ENCODE assay signal across 15 cellular contexts in genomic region chr4:150515135-150515534, GRCh38.
DNase-seq lines count a peak whose midpoint lies in the region; TF ChIP-seq lines count a peak whose summit lies in the region.
"Had no signal": no experiment of that assay in that cellular context is flagged by ENCODE, and none has a peak within 500 bp of the region (broad histone marks: within the 10 kb centered on the region; RNA-seq: fewer than 3 reads in every experiment).

No MANE protein-coding gene starts in this region.

- peak overlapping the region; percentile 38 for H3K4me3 Mint-ChIP-seq in Calu3 (ENCODE audit: low read depth, unreplicated experiment)
- H3K4me3 Mint-ChIP-seq in endothelial cell (ENCODE audit: unreplicated experiment) = no peak overlapping the region
- H3K4me3 Mint-ChIP-seq: IgD-negative memory B cell had no signal

- CTCF ChIA-PET in Calu3 (lab: Charles Lee) = no interaction called here

- intact Hi-C loops in Calu3 (cut with micrococcal nuclease; ENCODE audit: unreplicated experiment) = loop anchor here (2.0 kb wide), 1 partner anchor 64 kb away; no protein-coding TSS in a partner anchor

- H3K4me3 ChIP-seq in astrocyte of the spinal cord (ENCODE audit: low read depth, low read length) = no peak overlapping the region
- H3K4me3 ChIP-seq: BLaER1 treated with 17β-estradiol and CSF1 and Interleukin-3, amounts not matched to agents 10 nM and 100 nM had no signal

- TF ChIP-seq CTCF in Calu3 (IDR thresholded peaks at IDR 0.05; ENCODE audit: unreplicated experiment) (no peak), astrocyte of the spinal cord (IDR thresholded peaks at IDR 0.05; ENCODE audit: low read depth, low read length) (no peak), endothelial cell (IDR thresholded peaks at IDR 0.05; ENCODE audit: unreplicated experiment) (no peak)

- H3K4me1 Mint-ChIP-seq in Calu3 (ENCODE audit: low read depth, unreplicated experiment) (peaks cover 43% of the 10 kb centered on the region), endothelial cell (ENCODE audit: unreplicated experiment) (peaks cover 7% of the 10 kb centered on the region)

- in situ Hi-C loops in astrocyte of the spinal cord (cut with HindIII; ENCODE audit: low sequenced_read_pairs) = no loop called here

- H3K36me3 Mint-ChIP-seq in Calu3 (ENCODE audit: insufficient read depth, unreplicated experiment) (peaks cover 9% of the 10 kb centered on the region), endothelial cell (ENCODE audit: low read depth, unreplicated experiment) (no peaks in the 10 kb centered on the region)

- DNase-seq in Calu3 = no peak
- DNase-seq in astrocyte of the spinal cord (ENCODE audit: low read depth, low spot score) = peak; percentile 17
- no peak for DNase-seq in endothelial cell (ENCODE audit: low spot score)
- DNase-seq in lung microvascular endothelial cell (ENCODE audit: low read depth in 2 of 2) = peak; percentile 45 to 68
- no peak for DNase-seq in HCEC 1CT
- DNase-seq in activated T-cell treated with anti-CD3 and anti-CD28 coated beads, Interleukin-2, amount 50 U/mL, for 48 hours = no peak
- DNase-seq in NCI-H2029 treated with DMSO at 0.1 percent for 48 hours (lab: John Stamatoyannopoulos, UW) = no peak
- DNase-seq: DMS 273 treated with DMSO at 0.1 percent for 48 hours, GF-D8, NCI-H187, NCI-H2171, NCI-H446 treated with DMSO at 0.1 percent for 48 hours, OCI-M1 had no signal

- H3K9me3 Mint-ChIP-seq in Calu3 (ENCODE audit: low read depth, unreplicated experiment) (no peaks in the 10 kb centered on the region), endothelial cell (ENCODE audit: unreplicated experiment) (no peaks in the 10 kb centered on the region)

- no TSS peak for BruUV-seq in Calu3 (replicated peaks; lab: Mats Ljungman, UMichigan)

- H3K27me3 Mint-ChIP-seq in Calu3 (ENCODE audit: unreplicated experiment) (no peaks in the 10 kb centered on the region), endothelial cell (ENCODE audit: unreplicated experiment) (no peaks in the 10 kb centered on the region)
- H3K27me3 Mint-ChIP-seq: IgD-negative memory B cell had no signal

- peak overlapping the region; percentile 93 for H3K27ac Mint-ChIP-seq in Calu3 (ENCODE audit: unreplicated experiment)
- H3K27ac Mint-ChIP-seq in endothelial cell (ENCODE audit: unreplicated experiment) = peak overlapping the region; percentile 52

Comparison
In these comparisons a context has a peak if more than half of its experiments do, and no peak if none do; other contexts are left out.
1. DNase-seq: peak in astrocyte of the spinal cord (single experiment) and lung microvascular endothelial cell (2 of 2); none in Calu3 (single experiment), endothelial cell (single experiment), HCEC 1CT (single experiment), activated T-cell treated with anti-CD3 and anti-CD28 coated beads, Interleukin-2, amount 50 U/mL, for 48 hours (0 of 2) and NCI-H2029 treated with DMSO at 0.1 percent for 48 hours (single experiment).